In the genomic region with DNA sequence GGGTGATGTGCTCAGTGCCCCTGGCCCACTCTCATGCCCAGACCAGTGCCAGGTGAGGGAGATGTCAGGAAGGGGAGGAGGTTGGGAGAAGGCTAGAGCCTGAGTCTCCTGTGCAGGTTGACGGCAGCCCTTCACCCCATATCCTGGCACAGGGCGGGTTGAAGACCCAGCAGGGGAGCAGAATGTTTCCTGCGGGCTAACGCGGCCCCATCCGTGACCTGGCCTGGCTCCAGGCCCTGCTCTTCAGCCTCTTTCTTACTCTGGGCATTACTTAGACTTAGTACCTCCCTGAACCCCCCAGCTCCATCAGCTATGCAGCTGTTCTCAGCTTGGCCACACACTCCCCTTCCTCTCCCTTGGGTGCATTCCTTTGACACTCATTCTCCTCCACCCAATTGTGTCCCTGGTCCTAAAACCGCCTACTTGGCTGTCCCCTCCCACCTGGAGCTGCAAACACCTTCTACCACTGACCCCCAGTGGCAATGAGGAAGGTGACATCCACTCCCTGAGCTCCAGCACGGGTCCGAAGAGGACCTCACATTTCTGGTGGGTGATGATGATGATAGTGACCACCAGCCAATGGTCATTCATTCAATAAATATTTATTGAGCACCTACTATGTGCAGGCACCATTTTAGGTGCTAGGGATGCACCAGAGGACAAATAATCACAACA, we compare ENCODE assay signal across 9 cellular contexts.
DNase-seq lines count a peak whose midpoint lies in the region; ATAC-seq and TF ChIP-seq lines count a peak whose summit lies in the region.
"Had no signal": no experiment of that assay in that cellular context is flagged by ENCODE, and none has a peak within 500 bp of the region (broad histone marks: within the 10 kb centered on the region; RNA-seq: fewer than 3 reads in every experiment).

No MANE protein-coding gene starts in this region.

- ATAC-seq in foreskin keratinocyte (no peak), HG03280 (IDR thresholded peaks at IDR 0.05; ENCODE audit: unreplicated experiment) (no peak), GM19035 (IDR thresholded peaks at IDR 0.05; ENCODE audit: unreplicated experiment) (no peak)

- DNase-seq in A673 (ENCODE audit: low spot score) (peak; percentile 15), H4 (ENCODE audit: low spot score) (peak; percentile 54), NCI-H82 (lab: John Stamatoyannopoulos, UW) (peak; percentile 90), foreskin keratinocyte (no peak), right atrium auricular region (ENCODE audit: low spot score) (no peak)
- DNase-seq in activated CD4-positive, alpha-beta memory T cell treated with anti-CD3 and anti-CD28 coated beads, Interleukin-2, amount 10 ng/mL, durations not matched to agents 7 days and 5 days = no peak
- DNase-seq: activated naive CD4-positive, alpha-beta T cell treated with anti-CD3 and anti-CD28 coated beads, Interleukin-2, amount 10 ng/mL, durations not matched to agents 7 days and 5 days had no signal

- POLR2A ChIA-PET in A673 (lab: Charles Lee; ENCODE audit: low non-redundant PET) = no interaction called here
- POLR2A ChIA-PET in activated CD4-positive, alpha-beta memory T cell treated with anti-CD3 and anti-CD28 coated beads, Interleukin-2, amount 10 ng/mL, durations not matched to agents 7 days and 5 days (lab: Charles Lee) = no interaction called here

- H3K4me1 Mint-ChIP-seq in activated CD4-positive, alpha-beta memory T cell treated with anti-CD3 and anti-CD28 coated beads, Interleukin-2, amount 10 ng/mL, durations not matched to agents 7 days and 5 days = no peaks in the 10 kb centered on the region
- H3K4me1 Mint-ChIP-seq: activated naive CD4-positive, alpha-beta T cell treated with anti-CD3 and anti-CD28 coated beads, Interleukin-2, amount 10 ng/mL, durations not matched to agents 7 days and 5 days had no signal

- no peaks in the 10 kb centered on the region for H3K36me3 ChIP-seq in A673 (ENCODE audit: insufficient read depth, low read length, poor library complexity, severe bottlenecking)
- no peaks in the 10 kb centered on the region for H3K36me3 ChIP-seq in right atrium auricular region

- H3K27ac ChIP-seq in A673 (ENCODE audit: low read depth, low read length, poor library complexity, severe bottlenecking) (no peak overlapping the region), foreskin keratinocyte (no peak overlapping the region), right atrium auricular region (no peak overlapping the region)

- H3K9me3 ChIP-seq in A673 (ENCODE audit: low read depth, low read length, poor library complexity, severe bottlenecking) (no peaks in the 10 kb centered on the region), right atrium auricular region (peaks cover 0 to 3% of the 10 kb centered on the region in 2 donors)

- H3K4me3 ChIP-seq in A673 (ENCODE audit: low read depth, low read length, poor library complexity, severe bottlenecking) (no peak overlapping the region), right atrium auricular region (no peak overlapping the region)

- H3K27me3 Mint-ChIP-seq in activated CD4-positive, alpha-beta memory T cell treated with anti-CD3 and anti-CD28 coated beads, Interleukin-2, amount 10 ng/mL, durations not matched to agents 7 days and 5 days = peaks cover 6% of the 10 kb centered on the region

- H3K27me3 ChIP-seq in A673 (replicated peaks; ENCODE audit: insufficient read depth, low read depth, low read length, poor library complexity) (no peaks in the 10 kb centered on the region), foreskin keratinocyte (peaks cover 18% of the 10 kb centered on the region), right atrium auricular region (no peaks in the 10 kb centered on the region)

- H3K36me3 Mint-ChIP-seq in activated CD4-positive, alpha-beta memory T cell treated with anti-CD3 and anti-CD28 coated beads, Interleukin-2, amount 10 ng/mL, durations not matched to agents 7 days and 5 days (ENCODE audit: low read depth) = no peaks in the 10 kb centered on the region
- H3K36me3 Mint-ChIP-seq: activated naive CD4-positive, alpha-beta T cell treated with anti-CD3 and anti-CD28 coated beads, Interleukin-2, amount 10 ng/mL, durations not matched to agents 7 days and 5 days had no signal

- intact Hi-C loops in A673 (cut with micrococcal nuclease; ENCODE audit: unreplicated experiment) = no loop called here

- CTCF ChIA-PET in A673 (lab: Charles Lee) = no interaction called here
- CTCF ChIA-PET in activated CD4-positive, alpha-beta memory T cell treated with anti-CD3 and anti-CD28 coated beads, Interleukin-2, amount 10 ng/mL, durations not matched to agents 7 days and 5 days (lab: Charles Lee) = interaction anchor here (0.7 kb wide), 1 partner anchor 790 kb away, joined by 3 read pairs; no protein-coding TSS in a partner anchor

- H3K4me3 Mint-ChIP-seq in activated CD4-positive, alpha-beta memory T cell treated with anti-CD3 and anti-CD28 coated beads, Interleukin-2, amount 10 ng/mL, durations not matched to agents 7 days and 5 days = no peak overlapping the region
- H3K4me3 Mint-ChIP-seq: activated naive CD4-positive, alpha-beta T cell treated with anti-CD3 and anti-CD28 coated beads, Interleukin-2, amount 10 ng/mL, durations not matched to agents 7 days and 5 days had no signal

- no peaks in the 10 kb centered on the region for H3K9me3 Mint-ChIP-seq in activated CD4-positive, alpha-beta memory T cell treated with anti-CD3 and anti-CD28 coated beads, Interleukin-2, amount 10 ng/mL, durations not matched to agents 7 days and 5 days
- H3K9me3 Mint-ChIP-seq: activated naive CD4-positive, alpha-beta T cell treated with anti-CD3 and anti-CD28 coated beads, Interleukin-2, amount 10 ng/mL, durations not matched to agents 7 days and 5 days had no signal

- no peak overlapping the region for H3K27ac Mint-ChIP-seq in activated CD4-positive, alpha-beta memory T cell treated with anti-CD3 and anti-CD28 coated beads, Interleukin-2, amount 10 ng/mL, durations not matched to agents 7 days and 5 days

- BruUV-seq in A673 (replicated peaks; lab: Mats Ljungman, UMichigan) = no TSS peak

- H3K4me1 ChIP-seq in A673 (ENCODE audit: insufficient read depth, low read length, poor library complexity, severe bottlenecking) = no peaks in the 10 kb centered on the region
- H3K4me1 ChIP-seq in foreskin keratinocyte = no peaks in the 10 kb centered on the region
- peaks cover 0 to 13% of the 10 kb centered on the region in 2 donors for H3K4me1 ChIP-seq in right atrium auricular region

- 0 out of 2 replicates have a peak, but pooled peaks have one; percentile 17 for TF ChIP-seq CTCF in A673 (conservative IDR thresholded peaks at IDR 0.05; ENCODE audit: low read depth, low read length)
- peak; percentile 43 for TF ChIP-seq CTCF in foreskin keratinocyte (conservative IDR thresholded peaks at IDR 0.05)
- no peak for TF ChIP-seq CTCF in right atrium auricular region (IDR thresholded peaks at IDR 0.05)

Comparison
In these comparisons a context has a peak if more than half of its experiments do, and no peak if none do; other contexts are left out.
1. DNase-seq: peak in A673 (single experiment), H4 (single experiment) and NCI-H82 (single experiment); none in foreskin keratinocyte (0 of 2), activated CD4-positive, alpha-beta memory T cell treated with anti-CD3 and anti-CD28 coated beads, Interleukin-2, amount 10 ng/mL, durations not matched to agents 7 days and 5 days (single experiment) and right atrium auricular region (single experiment).
2. CTCF ChIP-seq: peak in A673 (single experiment) and foreskin keratinocyte (single experiment); none in right atrium auricular region (0 of 2).